ENCODE assay signal across 10 cellular contexts in genomic region chr6:94751641-94752329, GRCh38.
DNase-seq lines count a peak whose midpoint lies in the region; ATAC-seq and TF ChIP-seq lines count a peak whose summit lies in the region.
"Had no signal": no experiment of that assay in that cellular context is flagged by ENCODE, and none has a peak within 500 bp of the region (broad histone marks: within the 10 kb centered on the region; RNA-seq: fewer than 3 reads in every experiment).

No MANE protein-coding gene starts in this region.

- no peak for TF ChIP-seq CTCF in transverse colon (IDR thresholded peaks at IDR 0.05)

- peak overlapping the region in 6 of 11 experiments; percentile 10 to 58 (median 22); a peak in 8 of 22 replicates for H3K4me2 ChIP-seq in BLaER1 treated with 17β-estradiol and CSF1 and Interleukin-3, amounts not matched to agents 10 nM and 100 nM

- peaks cover 0 to 20% (median 10%) of the 10 kb centered on the region in 9 donors for H3K9me3 Mint-ChIP-seq in naive thymus-derived CD8-positive, alpha-beta T cell

- peak; percentile 0 for DNase-seq in NOMO-1 treated with dmso at 0.1 percent for 144 hours (lab: John Stamatoyannopoulos, UW; ENCODE audit: unreplicated experiment)
- no peak for DNase-seq in GDM1 (lab: John Stamatoyannopoulos, UW)
- no peak for DNase-seq in HEK293T (ENCODE audit: extremely low spot score)
- DNase-seq in naive thymus-derived CD8-positive, alpha-beta T cell = no peak
- DNase-seq in transverse colon = no peak
- DNase-seq: activated naive CD4-positive, alpha-beta T cell treated with anti-CD3 and anti-CD28 coated beads, Interleukin-2, amount 10 ng/mL, durations not matched to agents 7 days and 5 days; erythroblast had no signal

- H3K4me1 Mint-ChIP-seq in naive thymus-derived CD8-positive, alpha-beta T cell = no peaks in the 10 kb centered on the region
- H3K4me1 Mint-ChIP-seq: activated naive CD4-positive, alpha-beta T cell treated with anti-CD3 and anti-CD28 coated beads, Interleukin-2, amount 10 ng/mL, durations not matched to agents 7 days and 5 days had no signal

- TF ChIP-seq POLR2A in transverse colon (IDR thresholded peaks at IDR 0.05) = no peak

- no peaks in the 10 kb centered on the region for H3K27me3 Mint-ChIP-seq in naive thymus-derived CD8-positive, alpha-beta T cell
- H3K27me3 Mint-ChIP-seq: activated naive CD4-positive, alpha-beta T cell treated with anti-CD3 and anti-CD28 coated beads, Interleukin-2, amount 10 ng/mL, durations not matched to agents 7 days and 5 days had no signal

- H3K4me1 ChIP-seq in BLaER1 treated with 17β-estradiol and CSF1 and Interleukin-3, amounts not matched to agents 10 nM and 100 nM = peaks cover 0 to 14% (median 7%) of the 10 kb centered on the region in 10 experiments; a peak in 13 of 20 replicates
- H3K4me1 ChIP-seq in transverse colon = no peaks in the 10 kb centered on the region

- no peak for TF ChIP-seq EP300 in transverse colon (IDR thresholded peaks at IDR 0.05; ENCODE audit: low read depth)

- POLR2A ChIA-PET in HEK293T (lab: Yijun Ruan, JAX) = no interaction called here
- POLR2A ChIA-PET in naive thymus-derived CD8-positive, alpha-beta T cell (lab: Charles Lee) = no interaction called here

- peaks cover 0 to 4% (median 0%) of the 10 kb centered on the region in 11 experiments; a peak in 1 of 22 replicates for H3K9me3 ChIP-seq in BLaER1 treated with 17β-estradiol and CSF1 and Interleukin-3, amounts not matched to agents 10 nM and 100 nM (replicated peaks in 1 of 11)
- H3K9me3 ChIP-seq in transverse colon = no peaks in the 10 kb centered on the region

- no peaks in the 10 kb centered on the region for H4K20me1 ChIP-seq in BLaER1 treated with 17β-estradiol and CSF1 and Interleukin-3, amounts not matched to agents 10 nM and 100 nM

- H3K27me3 ChIP-seq in BLaER1 treated with 17β-estradiol and CSF1 and Interleukin-3, amounts not matched to agents 10 nM and 100 nM = no peaks in the 10 kb centered on the region
- no peaks in the 10 kb centered on the region for H3K27me3 ChIP-seq in transverse colon

- intact Hi-C loops in transverse colon (cut with DNase I; ENCODE audit: low total_unique reads) = no loop called here

- no peaks in the 10 kb centered on the region for H3K36me3 ChIP-seq in BLaER1 treated with 17β-estradiol and CSF1 and Interleukin-3, amounts not matched to agents 10 nM and 100 nM
- H3K36me3 ChIP-seq in transverse colon = no peaks in the 10 kb centered on the region

- CTCF ChIA-PET in HEK293T (lab: Yijun Ruan, JAX) = no interaction called here

- H3K27ac ChIP-seq in BLaER1 treated with 17β-estradiol and CSF1 and Interleukin-3, amounts not matched to agents 10 nM and 100 nM = peak overlapping the region in 5 of 11 experiments; percentile 4 to 51 (median 18); a peak in 5 of 22 replicates
- no peak overlapping the region for H3K27ac ChIP-seq in transverse colon

- H3K9ac ChIP-seq in BLaER1 treated with 17β-estradiol and CSF1 and Interleukin-3, amounts not matched to agents 10 nM and 100 nM = no peak overlapping the region

- H3K36me3 Mint-ChIP-seq in naive thymus-derived CD8-positive, alpha-beta T cell = no peaks in the 10 kb centered on the region
- H3K36me3 Mint-ChIP-seq: activated naive CD4-positive, alpha-beta T cell treated with anti-CD3 and anti-CD28 coated beads, Interleukin-2, amount 10 ng/mL, durations not matched to agents 7 days and 5 days had no signal

- 66 to 83% methylated on average over 3 of the region's 3 CpGs for WGBS in transverse colon (ENCODE audit: low coverage in 1 of 2), 2 donors

- H3K27ac Mint-ChIP-seq in naive thymus-derived CD8-positive, alpha-beta T cell = no peak overlapping the region
- H3K27ac Mint-ChIP-seq: activated naive CD4-positive, alpha-beta T cell treated with anti-CD3 and anti-CD28 coated beads, Interleukin-2, amount 10 ng/mL, durations not matched to agents 7 days and 5 days had no signal

- H3K4me3 Mint-ChIP-seq in naive thymus-derived CD8-positive, alpha-beta T cell = no peak overlapping the region
- H3K4me3 Mint-ChIP-seq: activated naive CD4-positive, alpha-beta T cell treated with anti-CD3 and anti-CD28 coated beads, Interleukin-2, amount 10 ng/mL, durations not matched to agents 7 days and 5 days had no signal

- in situ Hi-C loops in transverse colon (cut with MboI; ENCODE audit: low pct_ligation_motif_present in 1 of 4, low pct_unique_long_range_greater_than_20kb in 1 of 4, low sequenced_read_pairs in 3 of 4) = no loop called here

- ATAC-seq in GM19463 (IDR thresholded peaks at IDR 0.05; ENCODE audit: unreplicated experiment) (peak; percentile 94), HG03039 (IDR thresholded peaks at IDR 0.05; ENCODE audit: unreplicated experiment) (peak; percentile 96)
- ATAC-seq in naive thymus-derived CD8-positive, alpha-beta T cell = no peak

- H3K4me3 ChIP-seq in BLaER1 treated with 17β-estradiol and CSF1 and Interleukin-3, amounts not matched to agents 10 nM and 100 nM = no peak overlapping the region
- H3K4me3 ChIP-seq in transverse colon = no peak overlapping the region

TF ChIP-seq in HEK293T, 16 proteins besides CTCF, POLR2A, EP300 and RAD21:
- no peak for TF ChIP-seq CTBP1 (IDR thresholded peaks at IDR 0.05; ENCODE audit: borderline replicate concordance)

Comparison
In these comparisons a context has a peak if more than half of its experiments do, and no peak if none do; other contexts are left out.
1. ATAC-seq: peak in GM19463 (single experiment) and HG03039 (single experiment); none in naive thymus-derived CD8-positive, alpha-beta T cell (0 of 2).